9 cellular contexts compared by ENCODE assay signal in genomic region chr7:44325811-44326241, GRCh38. TPM values are rescaled to one million over a fixed set of nuclear protein-coding genes. Genes with fewer than 3 reads are reported as not detected.
DNase-seq lines count a peak whose midpoint lies in the region; ATAC-seq and TF ChIP-seq lines count a peak whose summit lies in the region.
"Had no signal": no experiment of that assay in that cellular context is flagged by ENCODE, and none has a peak within 500 bp of the region (broad histone marks: within the 10 kb centered on the region; RNA-seq: fewer than 3 reads in every experiment).

No MANE protein-coding gene starts in this region.

- H3K9ac ChIP-seq in colonic mucosa (ENCODE audit: low read depth in 2 of 2, low read length in 2 of 2): no peak overlapping the region

- no peak for ATAC-seq in activated CD8-positive, alpha-beta memory T cell treated with anti-CD3 and anti-CD28 coated beads, Interleukin-2, amount 10 ng/mL, durations not matched to agents 7 days and 5 days
- ATAC-seq in HG02852 (IDR thresholded peaks at IDR 0.05; ENCODE audit: unreplicated experiment): no peak

- no peaks in the 10 kb centered on the region for H3K36me3 Mint-ChIP-seq in activated CD8-positive, alpha-beta memory T cell treated with anti-CD3 and anti-CD28 coated beads, Interleukin-2, amount 10 ng/mL, durations not matched to agents 7 days and 5 days

- H3K9me3 Mint-ChIP-seq in activated CD8-positive, alpha-beta memory T cell treated with anti-CD3 and anti-CD28 coated beads, Interleukin-2, amount 10 ng/mL, durations not matched to agents 7 days and 5 days (ENCODE audit: low read depth): no peaks in the 10 kb centered on the region

- peak overlapping the region; percentile 89 for H3K27ac ChIP-seq in left ventricle myocardium inferior (replicated peaks)
- no peak overlapping the region for H3K27ac ChIP-seq in suprapubic skin
- H3K27ac ChIP-seq in colonic mucosa: no peak overlapping the region

- intact Hi-C loops in left ventricle myocardium inferior (cut with micrococcal nuclease): no loop called here
- intact Hi-C loops in colonic mucosa (cut with DNase I): no loop called here

- no peak overlapping the region for H3K27ac Mint-ChIP-seq in activated CD8-positive, alpha-beta memory T cell treated with anti-CD3 and anti-CD28 coated beads, Interleukin-2, amount 10 ng/mL, durations not matched to agents 7 days and 5 days

- H3K27me3 Mint-ChIP-seq in activated CD8-positive, alpha-beta memory T cell treated with anti-CD3 and anti-CD28 coated beads, Interleukin-2, amount 10 ng/mL, durations not matched to agents 7 days and 5 days: peaks cover 50% of the 10 kb centered on the region

- peak; percentile 38 for DNase-seq in activated CD8-positive, alpha-beta memory T cell treated with anti-CD3 and anti-CD28 coated beads, Interleukin-2, amount 10 ng/mL, durations not matched to agents 7 days and 5 days
- no peak for DNase-seq in activated CD8-positive, alpha-beta memory T cell treated with anti-CD3 and anti-CD28 coated beads for 24 hours
- DNase-seq in SK-N-DZ (ENCODE audit: low spot score): peak; percentile 43
- no peak for DNase-seq in left ventricle myocardium inferior
- DNase-seq in suprapubic skin (ENCODE audit: low spot score in 2 of 2): no peak
- DNase-seq in globus pallidus (ENCODE audit: low spot score): no peak
- no peak for DNase-seq in colonic mucosa
- DNase-seq: activated CD4-positive, CD25-positive, alpha-beta regulatory T cell treated with anti-CD3 and anti-CD28 coated beads, Interleukin-2, amount 50 U/mL, for 72 hours had no signal

- peaks cover 33% of the 10 kb centered on the region for H3K27me3 ChIP-seq in left ventricle myocardium inferior (ENCODE audit: low read depth)
- H3K27me3 ChIP-seq in suprapubic skin: peaks cover 51% of the 10 kb centered on the region
- H3K27me3 ChIP-seq in colonic mucosa: peaks cover 20% of the 10 kb centered on the region

- no peaks in the 10 kb centered on the region for H3K36me3 ChIP-seq in left ventricle myocardium inferior
- no peaks in the 10 kb centered on the region for H3K36me3 ChIP-seq in suprapubic skin
- H3K36me3 ChIP-seq in colonic mucosa: no peaks in the 10 kb centered on the region

- H3K4me3 Mint-ChIP-seq in activated CD8-positive, alpha-beta memory T cell treated with anti-CD3 and anti-CD28 coated beads, Interleukin-2, amount 10 ng/mL, durations not matched to agents 7 days and 5 days: peak overlapping the region; percentile 51

- TF ChIP-seq POLR2A in suprapubic skin (IDR thresholded peaks at IDR 0.05): no peak

- H3K9me3 ChIP-seq in left ventricle myocardium inferior (replicated peaks) (no peaks in the 10 kb centered on the region), suprapubic skin (no peaks in the 10 kb centered on the region), colonic mucosa (no peaks in the 10 kb centered on the region)

- H3K4me1 ChIP-seq in left ventricle myocardium inferior (peaks cover 46% of the 10 kb centered on the region), suprapubic skin (peaks cover 10% of the 10 kb centered on the region), colonic mucosa (no peaks in the 10 kb centered on the region)

- 7% methylated on average over 13 of the region's 23 CpGs for WGBS in suprapubic skin

- TF ChIP-seq CTCF in left ventricle myocardium inferior (IDR thresholded peaks at IDR 0.05; ENCODE audit: borderline replicate concordance) (peak; percentile 9), suprapubic skin (IDR thresholded peaks at IDR 0.05) (no peak), colonic mucosa (IDR thresholded peaks at IDR 0.05) (no peak)

- peaks cover 4% of the 10 kb centered on the region for H3K4me1 Mint-ChIP-seq in activated CD8-positive, alpha-beta memory T cell treated with anti-CD3 and anti-CD28 coated beads, Interleukin-2, amount 10 ng/mL, durations not matched to agents 7 days and 5 days

- CTCF ChIA-PET in activated CD8-positive, alpha-beta memory T cell treated with anti-CD3 and anti-CD28 coated beads, Interleukin-2, amount 10 ng/mL, durations not matched to agents 7 days and 5 days (lab: Charles Lee): no interaction called here

- peak overlapping the region; percentile 68 for H3K4me3 ChIP-seq in left ventricle myocardium inferior
- peak overlapping the region; percentile 47 for H3K4me3 ChIP-seq in suprapubic skin
- H3K4me3 ChIP-seq in colonic mucosa: no peak overlapping the region

- TF ChIP-seq EP300 in suprapubic skin (IDR thresholded peaks at IDR 0.05): no peak

RNA-seq across cellular contexts. Expression of gene CAMK2B, which starts 0.4 kb away (rescaled TPM):
- under 1 TPM in 1 of 2 experiments, not detected in 1; 0.63 TPM for total RNA-seq in activated CD8-positive, alpha-beta memory T cell treated with anti-CD3 and anti-CD28 coated beads, Interleukin-2, amount 10 ng/mL, durations not matched to agents 7 days and 5 days
- 0.45 and 2.1 TPM in 2 replicates for polyA plus RNA-seq in SK-N-DZ (2014; cell fraction: cytosol; rRNA removed)
- 0.59 and 3.4 TPM in 2 replicates for polyA plus RNA-seq in SK-N-DZ (2014; cell fraction: nucleus; rRNA removed)
- total RNA-seq in left ventricle myocardium inferior: 98.0 TPM
- total RNA-seq in suprapubic skin: 1 to 10 TPM in 2 of 4 donors, under 1 TPM in 2; 0.89 to 5.1 (median 1.2) TPM
- under 1 TPM; 0.42 to 0.80 TPM for total RNA-seq in colonic mucosa

Comparison
In these comparisons a context has a peak if more than half of its experiments do, and no peak if none do; other contexts are left out.
1. DNase-seq: peak in activated CD8-positive, alpha-beta memory T cell treated with anti-CD3 and anti-CD28 coated beads, Interleukin-2, amount 10 ng/mL, durations not matched to agents 7 days and 5 days (single experiment) and SK-N-DZ (single experiment); none in activated CD8-positive, alpha-beta memory T cell treated with anti-CD3 and anti-CD28 coated beads for 24 hours (single experiment), left ventricle myocardium inferior (single experiment), suprapubic skin (0 of 2), globus pallidus (single experiment) and colonic mucosa (single experiment).
2. RNA of gene CAMK2B, which starts 0.4 kb away (total RNA-seq): 98.0 TPM in left ventricle myocardium inferior (single experiment); 0.89 to 5.1 TPM in suprapubic skin, 0.42 to 0.80 TPM in colonic mucosa and 0.63 TPM in activated CD8-positive, alpha-beta memory T cell treated with anti-CD3 and anti-CD28 coated beads, Interleukin-2, amount 10 ng/mL, durations not matched to agents 7 days and 5 days; every median in the first group is over 10 times any median in the second.